ENCODE assay signal across 2 cellular contexts in genomic region chr2:231034291-231034882, GRCh38.
A peak's percentile ranks its signal among the peaks of the same experiment; 100 is the strongest.
TF ChIP-seq lines count a peak whose summit lies in the region.

No MANE protein-coding gene starts in this region.

TF ChIP-seq in HEK293, 187 proteins besides CTCF, POLR2A, EP300 and RAD21:
- TF ChIP-seq ZNF664 (tag by site-specific recombination; IDR thresholded peaks at IDR 0.05) (no peak), PRDM1 (tag by site-specific recombination; IDR thresholded peaks at IDR 0.05) (no peak), ZNF223 (tag by site-specific recombination; IDR thresholded peaks at IDR 0.05) (no peak), GLIS1 (tag by site-specific recombination; IDR thresholded peaks at IDR 0.05) (peak; percentile 15; the same call in 1 of the 2 replicates)
- TF ChIP-seq, protein P1, sequence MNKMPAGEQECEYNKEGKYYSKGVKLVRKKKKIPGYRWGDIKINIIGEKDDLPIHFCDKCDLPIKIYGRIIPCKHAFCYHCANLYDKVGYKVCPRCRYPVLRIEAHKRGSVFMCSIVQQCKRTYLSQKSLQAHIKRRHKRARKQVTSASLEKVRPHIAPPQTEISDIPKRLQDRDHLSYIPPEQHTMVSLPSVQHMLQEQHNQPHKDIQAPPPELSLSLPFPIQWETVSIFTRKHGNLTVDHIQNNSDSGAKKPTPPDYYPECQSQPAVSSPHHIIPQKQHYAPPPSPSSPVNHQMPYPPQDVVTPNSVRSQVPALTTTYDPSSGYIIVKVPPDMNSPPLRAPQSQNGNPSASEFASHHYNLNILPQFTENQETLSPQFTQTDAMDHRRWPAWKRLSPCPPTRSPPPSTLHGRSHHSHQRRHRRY (tag by site-specific recombination; IDR thresholded peaks at IDR 0.05): no peak
- TF ChIP-seq, protein P2, sequence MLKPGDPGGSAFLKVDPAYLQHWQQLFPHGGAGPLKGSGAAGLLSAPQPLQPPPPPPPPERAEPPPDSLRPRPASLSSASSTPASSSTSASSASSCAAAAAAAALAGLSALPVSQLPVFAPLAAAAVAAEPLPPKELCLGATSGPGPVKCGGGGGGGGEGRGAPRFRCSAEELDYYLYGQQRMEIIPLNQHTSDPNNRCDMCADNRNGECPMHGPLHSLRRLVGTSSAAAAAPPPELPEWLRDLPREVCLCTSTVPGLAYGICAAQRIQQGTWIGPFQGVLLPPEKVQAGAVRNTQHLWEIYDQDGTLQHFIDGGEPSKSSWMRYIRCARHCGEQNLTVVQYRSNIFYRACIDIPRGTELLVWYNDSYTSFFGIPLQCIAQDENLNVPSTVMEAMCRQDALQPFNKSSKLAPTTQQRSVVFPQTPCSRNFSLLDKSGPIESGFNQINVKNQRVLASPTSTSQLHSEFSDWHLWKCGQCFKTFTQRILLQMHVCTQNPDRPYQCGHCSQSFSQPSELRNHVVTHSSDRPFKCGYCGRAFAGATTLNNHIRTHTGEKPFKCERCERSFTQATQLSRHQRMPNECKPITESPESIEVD (tag by site-specific recombination; IDR thresholded peaks at IDR 0.05): peak; percentile 36; the same call in 1 of the 2 replicates

TF ChIP-seq in HepG2, 621 proteins besides CTCF, POLR2A, EP300 and RAD21 (continues in another document):
- TF ChIP-seq, protein P3, sequence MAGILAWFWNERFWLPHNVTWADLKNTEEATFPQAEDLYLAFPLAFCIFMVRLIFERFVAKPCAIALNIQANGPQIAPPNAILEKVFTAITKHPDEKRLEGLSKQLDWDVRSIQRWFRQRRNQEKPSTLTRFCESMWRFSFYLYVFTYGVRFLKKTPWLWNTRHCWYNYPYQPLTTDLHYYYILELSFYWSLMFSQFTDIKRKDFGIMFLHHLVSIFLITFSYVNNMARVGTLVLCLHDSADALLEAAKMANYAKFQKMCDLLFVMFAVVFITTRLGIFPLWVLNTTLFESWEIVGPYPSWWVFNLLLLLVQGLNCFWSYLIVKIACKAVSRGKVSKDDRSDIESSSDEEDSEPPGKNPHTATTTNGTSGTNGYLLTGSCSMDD (CRISPR knock-in tag; IDR thresholded peaks at IDR 0.05): no peak
- TF ChIP-seq ZNF678 (CRISPR knock-in tag; IDR thresholded peaks at IDR 0.05): no peak
- TF ChIP-seq, protein P4, sequence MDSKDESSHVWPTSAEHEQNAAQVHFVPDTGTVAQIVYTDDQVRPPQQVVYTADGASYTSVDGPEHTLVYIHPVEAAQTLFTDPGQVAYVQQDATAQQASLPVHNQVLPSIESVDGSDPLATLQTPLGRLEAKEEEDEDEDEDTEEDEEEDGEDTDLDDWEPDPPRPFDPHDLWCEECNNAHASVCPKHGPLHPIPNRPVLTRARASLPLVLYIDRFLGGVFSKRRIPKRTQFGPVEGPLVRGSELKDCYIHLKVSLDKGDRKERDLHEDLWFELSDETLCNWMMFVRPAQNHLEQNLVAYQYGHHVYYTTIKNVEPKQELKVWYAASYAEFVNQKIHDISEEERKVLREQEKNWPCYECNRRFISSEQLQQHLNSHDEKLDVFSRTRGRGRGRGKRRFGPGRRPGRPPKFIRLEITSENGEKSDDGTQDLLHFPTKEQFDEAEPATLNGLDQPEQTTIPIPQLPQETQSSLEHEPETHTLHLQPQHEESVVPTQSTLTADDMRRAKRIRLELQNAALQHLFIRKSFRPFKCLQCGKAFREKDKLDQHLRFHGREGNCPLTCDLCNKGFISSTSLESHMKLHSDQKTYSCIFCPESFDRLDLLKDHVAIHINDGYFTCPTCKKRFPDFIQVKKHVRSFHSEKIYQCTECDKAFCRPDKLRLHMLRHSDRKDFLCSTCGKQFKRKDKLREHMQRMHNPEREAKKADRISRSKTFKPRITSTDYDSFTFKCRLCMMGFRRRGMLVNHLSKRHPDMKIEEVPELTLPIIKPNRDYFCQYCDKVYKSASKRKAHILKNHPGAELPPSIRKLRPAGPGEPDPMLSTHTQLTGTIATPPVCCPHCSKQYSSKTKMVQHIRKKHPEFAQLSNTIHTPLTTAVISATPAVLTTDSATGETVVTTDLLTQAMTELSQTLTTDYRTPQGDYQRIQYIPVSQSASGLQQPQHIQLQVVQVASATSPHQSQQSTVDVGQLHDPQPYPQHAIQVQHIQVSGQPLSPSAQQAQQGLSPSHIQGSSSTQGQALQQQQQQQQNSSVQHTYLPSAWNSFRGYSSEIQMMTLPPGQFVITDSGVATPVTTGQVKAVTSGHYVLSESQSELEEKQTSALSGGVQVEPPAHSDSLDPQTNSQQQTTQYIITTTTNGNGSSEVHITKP (CRISPR knock-in tag; IDR thresholded peaks at IDR 0.05; ENCODE audit: low read depth): no peak
- no peak for TF ChIP-seq SRSF4 (IDR thresholded peaks at IDR 0.05; ENCODE audit: low read depth, low read length, poor library complexity, severe bottlenecking)
- TF ChIP-seq MTF2 (CRISPR knock-in tag; IDR thresholded peaks at IDR 0.05; ENCODE audit: borderline replicate concordance): no peak
- TF ChIP-seq NR2F2 (IDR thresholded peaks at IDR 0.05; ENCODE audit: borderline replicate concordance, low read depth): peak; percentile 55; the same call in 1 of the 2 replicates
- no peak for TF ChIP-seq ZNF30 (CRISPR knock-in tag; IDR thresholded peaks at IDR 0.05)
- no peak; the same call in 1 of the 2 replicates for TF ChIP-seq POGZ (CRISPR knock-in tag; IDR thresholded peaks at IDR 0.05)
- no peak for TF ChIP-seq THAP9 (CRISPR knock-in tag; IDR thresholded peaks at IDR 0.05; ENCODE audit: borderline replicate concordance)
- TF ChIP-seq ZNF749 (CRISPR knock-in tag; IDR thresholded peaks at IDR 0.05; ENCODE audit: borderline replicate concordance): no peak
- TF ChIP-seq ZNF160 (CRISPR knock-in tag; IDR thresholded peaks at IDR 0.05): no peak
- peak; percentile 47; the same call in 1 of the 2 replicates for TF ChIP-seq MED1 (CRISPR knock-in tag; IDR thresholded peaks at IDR 0.05)
- no peak for TF ChIP-seq ZNF468 (CRISPR knock-in tag; IDR thresholded peaks at IDR 0.05)
- no peak for TF ChIP-seq ZBTB43 (CRISPR knock-in tag; conservative IDR thresholded peaks at IDR 0.05)
- peak; percentile 80 for TF ChIP-seq HNF4A (CRISPR knock-in tag; IDR thresholded peaks at IDR 0.05)
- no peak for TF ChIP-seq TFDP1 (CRISPR knock-in tag; IDR thresholded peaks at IDR 0.05; ENCODE audit: borderline replicate concordance)
- TF ChIP-seq ZNF7 (CRISPR knock-in tag; IDR thresholded peaks at IDR 0.05): no peak
- 0 out of 2 replicates have a peak, but pooled peaks have one; percentile 14 for TF ChIP-seq SMYD3 (CRISPR knock-in tag; IDR thresholded peaks at IDR 0.05)
- TF ChIP-seq ZNF788 (CRISPR knock-in tag; IDR thresholded peaks at IDR 0.05; ENCODE audit: borderline replicate concordance): no peak
- no peak for TF ChIP-seq ATF7 (IDR thresholded peaks at IDR 0.05)
- TF ChIP-seq ATF7 (CRISPR knock-in tag; IDR thresholded peaks at IDR 0.05): no peak
- TF ChIP-seq MTF1 (CRISPR knock-in tag; IDR thresholded peaks at IDR 0.05): no peak
- TF ChIP-seq IRF1 (CRISPR knock-in tag; IDR thresholded peaks at IDR 0.05; ENCODE audit: low read depth): no peak
- no peak for TF ChIP-seq DMAP1 (CRISPR knock-in tag; IDR thresholded peaks at IDR 0.05)
- TF ChIP-seq, protein P5, sequence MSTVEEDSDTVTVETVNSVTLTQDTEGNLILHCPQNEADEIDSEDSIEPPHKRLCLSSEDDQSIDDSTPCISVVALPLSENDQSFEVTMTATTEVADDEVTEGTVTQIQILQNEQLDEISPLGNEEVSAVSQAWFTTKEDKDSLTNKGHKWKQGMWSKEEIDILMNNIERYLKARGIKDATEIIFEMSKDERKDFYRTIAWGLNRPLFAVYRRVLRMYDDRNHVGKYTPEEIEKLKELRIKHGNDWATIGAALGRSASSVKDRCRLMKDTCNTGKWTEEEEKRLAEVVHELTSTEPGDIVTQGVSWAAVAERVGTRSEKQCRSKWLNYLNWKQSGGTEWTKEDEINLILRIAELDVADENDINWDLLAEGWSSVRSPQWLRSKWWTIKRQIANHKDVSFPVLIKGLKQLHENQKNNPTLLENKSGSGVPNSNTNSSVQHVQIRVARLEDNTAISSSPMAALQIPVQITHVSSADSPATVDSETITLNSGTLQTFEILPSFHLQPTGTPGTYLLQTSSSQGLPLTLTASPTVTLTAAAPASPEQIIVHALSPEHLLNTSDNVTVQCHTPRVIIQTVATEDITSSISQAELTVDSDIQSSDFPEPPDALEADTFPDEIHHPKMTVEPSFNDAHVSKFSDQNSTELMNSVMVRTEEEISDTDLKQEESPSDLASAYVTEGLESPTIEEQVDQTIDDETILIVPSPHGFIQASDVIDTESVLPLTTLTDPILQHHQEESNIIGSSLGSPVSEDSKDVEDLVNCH (CRISPR knock-in tag; IDR thresholded peaks at IDR 0.05): no peak
- TF ChIP-seq ZNF326 (CRISPR knock-in tag; IDR thresholded peaks at IDR 0.05; ENCODE audit: borderline replicate concordance): no peak
- TF ChIP-seq NFAT5 (CRISPR knock-in tag; IDR thresholded peaks at IDR 0.05): no peak
- no peak for TF ChIP-seq MATR3 (CRISPR knock-in tag; IDR thresholded peaks at IDR 0.05)
- peak; percentile 36; the same call in 1 of the 2 replicates for TF ChIP-seq PITX1 (CRISPR knock-in tag; IDR thresholded peaks at IDR 0.05)
